ENCODE assay signal across 24 cellular contexts in genomic region chr5:43685271-43685950, GRCh38.
DNase-seq lines count a peak whose midpoint lies in the region; ATAC-seq, FAIRE-seq and TF ChIP-seq lines count a peak whose summit lies in the region.
"Had no signal": no experiment of that assay in that cellular context is flagged by ENCODE, and none has a peak within 500 bp of the region (broad histone marks: within the 10 kb centered on the region; RNA-seq: fewer than 3 reads in every experiment).

No MANE protein-coding gene starts in this region.

- H3K79me1 ChIP-seq in mesenchymal stem cell (replicated peaks; ENCODE audit: low read length, poor library complexity, severe bottlenecking), result peaks cover 7% of the 10 kb centered on the region

- no peaks in the 10 kb centered on the region for H3K9me3 ChIP-seq in GM12878 (replicated peaks; ENCODE audit: control insufficient read depth, insufficient read depth, low read length)
- H3K9me3 ChIP-seq in mesenchymal stem cell (ENCODE audit: control insufficient read depth, low read length), result no peaks in the 10 kb centered on the region
- H3K9me3 ChIP-seq in colonic mucosa, result no peaks in the 10 kb centered on the region
- H3K9me3 ChIP-seq: prostate gland had no signal

- no peak for TF ChIP-seq EP300 in GM12878 (IDR thresholded peaks at IDR 0.05; ENCODE audit: borderline replicate concordance in 1 of 2, control insufficient read depth in 1 of 2, low read depth in 2 of 2, low read length in 2 of 2)

- no peak overlapping the region for H2BK5ac ChIP-seq in mesenchymal stem cell (ENCODE audit: low read depth, low read length, poor library complexity, severe bottlenecking)

- H3K23ac ChIP-seq in mesenchymal stem cell (ENCODE audit: low read length in 2 of 2), result no peak overlapping the region

- DNase-seq in AG10803 (ENCODE audit: low read depth) (peak; percentile 40), NCI-H146 treated with DMSO at 0.1 percent for 48 hours (lab: John Stamatoyannopoulos, UW; ENCODE audit: unreplicated experiment) (peak; percentile 58), GM12878 (ENCODE audit: low read depth, low spot score) (no peak), mesenchymal stem cell (peak; percentile 56), colonic mucosa (no peak)
- DNase-seq in stimulated activated CD8-positive, alpha-beta memory T cell treated with anti-CD3 and anti-CD28 coated beads, Interleukin-4, amount 100 ng/mL, for 48 hours, result no peak
- DNase-seq: activated B cell treated with CpG ODN at 0.5 μM for 24 hours; cerebellar nuclear complex; effector CD8-positive, alpha-beta T cell; kidney glomerular epithelial cell; NCI-H1048; NCI-H2029 treated with DMSO at 0.1 percent for 48 hours; NCI-H345; SHP77 treated with DMSO at 0.1 percent for 48 hours had no signal

- H3K4me2 ChIP-seq in GM12878 (ENCODE audit: control insufficient read depth, insufficient read depth) (no peak overlapping the region), mesenchymal stem cell (ENCODE audit: low read length, poor library complexity, severe bottlenecking) (no peak overlapping the region)
- H3K4me2 ChIP-seq: PC-9 had no signal

- H3K4me3 ChIP-seq in AG10803 (ENCODE audit: low read length), result no peak overlapping the region
- no peak overlapping the region for H3K4me3 ChIP-seq in GM12878
- H3K4me3 ChIP-seq in mesenchymal stem cell (ENCODE audit: insufficient read depth in 1 of 2, low read depth in 1 of 2, low read length in 2 of 2), result no peak overlapping the region
- H3K4me3 ChIP-seq in colonic mucosa, result no peak overlapping the region
- H3K4me3 ChIP-seq: PC-9, prostate gland had no signal

- no peak for TF ChIP-seq POLR2A in GM12878 (IDR thresholded peaks at IDR 0.05; ENCODE audit: low read depth, low read length)

- H3K27me3 ChIP-seq in GM12878 (replicated peaks in 1 of 2; ENCODE audit: control insufficient read depth in 2 of 2, insufficient read depth in 2 of 2, low read length in 1 of 2), result no peaks in the 10 kb centered on the region
- no peaks in the 10 kb centered on the region for H3K27me3 ChIP-seq in mesenchymal stem cell (ENCODE audit: control insufficient read depth in 1 of 2, insufficient read depth in 1 of 2, low read length in 2 of 2)
- no peaks in the 10 kb centered on the region for H3K27me3 ChIP-seq in colonic mucosa

- RAD21 ChIA-PET in GM12878 (lab: Charles Lee; ENCODE audit: unreplicated experiment), result no interaction called here

- ATAC-seq in GM12878 (no peak), HG03025 (IDR thresholded peaks at IDR 0.05; ENCODE audit: low FRiP score, unreplicated experiment) (no peak), GM18517 (IDR thresholded peaks at IDR 0.05; ENCODE audit: unreplicated experiment) (no peak)
- ATAC-seq: activated naive CD4-positive, alpha-beta T cell treated with anti-CD3 and anti-CD28 coated beads, Interleukin-2, amount 50 U/mL, for 72 hours; HepG2 had no signal

- H3K18ac ChIP-seq in mesenchymal stem cell (ENCODE audit: low read depth in 1 of 2, low read length in 2 of 2), result no peak overlapping the region

- POLR2A ChIA-PET in GM12878 (lab: Charles Lee), result no interaction called here

- H4K91ac ChIP-seq in mesenchymal stem cell (ENCODE audit: low read length), result no peak overlapping the region

- no peak overlapping the region for H3K4ac ChIP-seq in mesenchymal stem cell (ENCODE audit: low read depth in 1 of 2, low read length in 2 of 2)

- CTCF ChIA-PET in GM12878 (lab: Yijun Ruan, JAX), result no interaction called here

- TF ChIP-seq RAD21 in GM12878 (IDR thresholded peaks at IDR 0.05; ENCODE audit: insufficient read depth, low read depth, low read length), result no peak

- H3K79me2 ChIP-seq in GM12878 (ENCODE audit: control insufficient read depth, insufficient read depth, low read length), result no peaks in the 10 kb centered on the region

- BruUV-seq in GM12878 (replicated peaks; lab: Mats Ljungman, UMichigan), result no TSS peak

- no peak overlapping the region for H3K14ac ChIP-seq in mesenchymal stem cell (ENCODE audit: low read length in 2 of 2)

- no peak overlapping the region for H2AFZ ChIP-seq in GM12878 (ENCODE audit: control insufficient read depth, low read depth, low read length)
- H2AFZ ChIP-seq in mesenchymal stem cell (ENCODE audit: low read depth, low read length), result no peak overlapping the region
- H2AFZ ChIP-seq: PC-9 had no signal

- H3K9ac ChIP-seq in GM12878 (ENCODE audit: control insufficient read depth, insufficient read depth, low read length) (no peak overlapping the region), mesenchymal stem cell (ENCODE audit: low read length) (no peak overlapping the region), colonic mucosa (ENCODE audit: low read depth in 2 of 2, low read length in 2 of 2) (no peak overlapping the region)

- no peak overlapping the region for H4K8ac ChIP-seq in mesenchymal stem cell (ENCODE audit: low read length)

- TF ChIP-seq CTCF in AG10803 (conservative IDR thresholded peaks at IDR 0.05; ENCODE audit: low read length) (no peak), GM12878 (IDR thresholded peaks at IDR 0.05 in 2 of 3, conservative IDR thresholded peaks at IDR 0.05 in 1 of 3; ENCODE audit: control insufficient read depth in 2 of 3, extremely low read depth in 1 of 3, insufficient read depth in 1 of 3, low read depth in 3 of 3, low read length in 3 of 3) (no peak), colonic mucosa (IDR thresholded peaks at IDR 0.05) (no peak)

- H3K36me3 ChIP-seq in GM12878 (ENCODE audit: control insufficient read depth in 2 of 2, insufficient read depth in 2 of 2, low read length in 1 of 2) (peaks cover under 1 to 5% of the 10 kb centered on the region in 2 experiments), mesenchymal stem cell (ENCODE audit: control insufficient read depth in 1 of 2, insufficient read depth in 2 of 2, low read depth in 1 of 2, low read length in 2 of 2) (peaks cover 0 to 21% of the 10 kb centered on the region in 2 experiments), colonic mucosa (peaks cover 9% of the 10 kb centered on the region)
- H3K36me3 ChIP-seq: prostate gland had no signal

- no peak overlapping the region for H2BK120ac ChIP-seq in mesenchymal stem cell (ENCODE audit: low read depth, low read length)

- H4K20me1 ChIP-seq in GM12878 (ENCODE audit: control insufficient read depth, insufficient read depth), result no peaks in the 10 kb centered on the region

- H3K27ac ChIP-seq in GM12878 (ENCODE audit: control insufficient read depth, insufficient read depth) (no peak overlapping the region), mesenchymal stem cell (ENCODE audit: low read length, poor library complexity, severe bottlenecking) (no peak overlapping the region), colonic mucosa (no peak overlapping the region)
- H3K27ac ChIP-seq: PC-9 had no signal

- in situ Hi-C loops in GM12878 (cut with MboI), result no loop called here

- H3K4me1 ChIP-seq in GM12878 (ENCODE audit: control insufficient read depth, insufficient read depth, low read length), result no peaks in the 10 kb centered on the region
- H3K4me1 ChIP-seq in mesenchymal stem cell (ENCODE audit: control insufficient read depth, insufficient read depth, low read depth, low read length), result no peaks in the 10 kb centered on the region
- no peaks in the 10 kb centered on the region for H3K4me1 ChIP-seq in colonic mucosa
- H3K4me1 ChIP-seq: prostate gland had no signal

- FAIRE-seq in GM12878 (lab: Jason Lieb, UNC), result peak; percentile 23
- FAIRE-seq: A204.1, astrocyte, H1, HepG2, urothelium cell line had no signal

- H2AK5ac ChIP-seq in mesenchymal stem cell (ENCODE audit: low read length, severe bottlenecking), result no peak overlapping the region

- SMC1A ChIA-PET in GM12878 (lab: Charles Lee; ENCODE audit: uncharacterized antibody, unreplicated experiment), result interaction anchor here (0.6 kb wide), 3 partner anchors 10 to 66 kb away, joined by 3 read pairs; no protein-coding TSS in a partner anchor

- H2BK15ac ChIP-seq in mesenchymal stem cell (ENCODE audit: low read depth, poor library complexity, severe bottlenecking), result no peak overlapping the region

- intact Hi-C loops in GM12878 (cut with micrococcal nuclease; ENCODE audit: unreplicated experiment) (no loop called here), colonic mucosa (cut with DNase I) (no loop called here)

- no peak overlapping the region for H2BK12ac ChIP-seq in mesenchymal stem cell (ENCODE audit: low read length in 2 of 2)

TF ChIP-seq in GM12878, 131 proteins besides CTCF, POLR2A, EP300 and RAD21 (continues in another document):
- TF ChIP-seq RELA (IDR thresholded peaks at IDR 0.05; ENCODE audit: borderline replicate concordance, partially characterized antibody) (no peak), MEF2A (IDR thresholded peaks at IDR 0.05; ENCODE audit: insufficient read depth, low read depth, low read length) (no peak), IRF5 (IDR thresholded peaks at IDR 0.05; ENCODE audit: borderline replicate concordance) (no peak), NR2F1 (conservative IDR thresholded peaks at IDR 0.05) (no peak), GATAD2B (conservative IDR thresholded peaks at IDR 0.05; ENCODE audit: low read depth) (no peak), ATF3 (IDR thresholded peaks at IDR 0.05; ENCODE audit: borderline replicate concordance, extremely low read depth, low read depth, low read length) (no peak), POLR2AphosphoS2 (IDR thresholded peaks at IDR 0.05; ENCODE audit: low read depth, low read length) (no peak), JUND (IDR thresholded peaks at IDR 0.05; ENCODE audit: low read depth, low read length) (no peak)

Comparison
In these comparisons a context has a peak if more than half of its experiments do, and no peak if none do; other contexts are left out.
1. DNase-seq: peak in AG10803 (single experiment), NCI-H146 treated with DMSO at 0.1 percent for 48 hours (single experiment) and mesenchymal stem cell (single experiment); none in GM12878 (single experiment), stimulated activated CD8-positive, alpha-beta memory T cell treated with anti-CD3 and anti-CD28 coated beads, Interleukin-4, amount 100 ng/mL, for 48 hours (single experiment) and colonic mucosa (single experiment).